ENCODE assay signal across 9 cellular contexts in the genomic region with DNA sequence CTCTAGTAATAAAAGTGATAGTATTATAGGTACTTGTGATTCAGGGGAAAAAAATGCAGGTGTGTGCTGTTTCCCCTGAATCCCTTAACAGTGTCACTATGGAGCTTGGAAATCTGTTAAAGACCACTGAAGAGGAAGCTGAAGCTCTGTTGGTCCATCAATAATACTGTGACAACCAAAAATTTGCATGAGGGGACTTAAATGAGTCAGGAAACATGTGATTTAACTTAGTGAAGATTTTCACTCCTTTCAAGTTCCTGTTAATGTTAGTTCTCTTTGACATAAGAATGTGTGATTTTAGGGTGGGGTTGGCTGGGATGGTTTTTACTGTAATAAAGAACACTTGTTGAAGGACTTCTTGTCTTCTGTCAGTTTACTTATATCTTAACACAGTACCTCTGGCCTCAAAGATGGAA. TPM values are rescaled to one million over a fixed set of nuclear protein-coding genes. Genes with fewer than 3 reads are reported as not detected.
A peak's percentile ranks its signal among the peaks of the same experiment; 100 is the strongest.
DNase-seq lines count a peak whose midpoint lies in the region; ATAC-seq and TF ChIP-seq lines count a peak whose summit lies in the region.
"Had no signal": no experiment of that assay in that cellular context is flagged by ENCODE, and none has a peak within 500 bp of the region (broad histone marks: within the 10 kb centered on the region; RNA-seq: fewer than 3 reads in every experiment).

No MANE protein-coding gene starts in this region.

- no peak for TF ChIP-seq POLR2A in tibial nerve (IDR thresholded peaks at IDR 0.05)

- H3K36me3 ChIP-seq in neural progenitor cell (no peaks in the 10 kb centered on the region), tibial nerve (no peaks in the 10 kb centered on the region)

- no peak overlapping the region for H3K4me3 ChIP-seq in neural progenitor cell
- H3K4me3 ChIP-seq in tibial nerve, result no peak overlapping the region

- no peaks in the 10 kb centered on the region for H3K27me3 ChIP-seq in CD4-positive, alpha-beta T cell (ENCODE audit: control insufficient read depth, insufficient read depth, low read length)
- no peaks in the 10 kb centered on the region for H3K27me3 ChIP-seq in neural progenitor cell
- no peaks in the 10 kb centered on the region for H3K27me3 ChIP-seq in tibial nerve

- intact Hi-C loops in CD4-positive, alpha-beta T cell (cut with DNase I, micrococcal nuclease), result loop anchor here in 1 of 2 experiments (5.0 kb wide), 1 partner anchor 240 kb away; no protein-coding TSS in a partner anchor

- H3K27ac ChIP-seq in CD4-positive, alpha-beta T cell (ENCODE audit: low read depth, low read length), result peak overlapping the region; percentile 27
- H3K27ac ChIP-seq in neural progenitor cell (no peak overlapping the region), tibial nerve (peak overlapping the region in 1 of 4 donors; percentile 27)

- peaks cover 87% of the 10 kb centered on the region for H3K4me1 Mint-ChIP-seq in CD4-positive, alpha-beta T cell (ENCODE audit: low read depth)
- peaks cover 75% of the 10 kb centered on the region for H3K4me1 Mint-ChIP-seq in activated T-cell treated with anti-CD3 and anti-CD28 coated beads, Interleukin-2, amount 50 U/mL, for 72 hours (ENCODE audit: low read depth)
- H3K4me1 Mint-ChIP-seq in neural progenitor cell, result peaks cover 5% of the 10 kb centered on the region

- H3K9me3 Mint-ChIP-seq in CD4-positive, alpha-beta T cell, result no peaks in the 10 kb centered on the region
- peaks cover 10 to 13% of the 10 kb centered on the region in 2 donors for H3K9me3 Mint-ChIP-seq in activated T-cell treated with anti-CD3 and anti-CD28 coated beads, Interleukin-2, amount 50 U/mL, for 72 hours
- no peaks in the 10 kb centered on the region for H3K9me3 Mint-ChIP-seq in neural progenitor cell

- POLR2A ChIA-PET in CD4-positive, alpha-beta T cell (lab: Charles Lee), result interaction anchor here (0.7 to 1.4 kb wide), 3 partner anchors 19 to 174 kb away, joined by 3 to 4 read pairs (median 3); no protein-coding TSS in a partner anchor

- DNase-seq in CD4-positive, alpha-beta T cell, result no peak
- DNase-seq in activated T-cell treated with anti-CD3 and anti-CD28 coated beads, Interleukin-2, amount 50 U/mL, for 72 hours, result no peak
- DNase-seq in neural progenitor cell (ENCODE audit: low spot score), result no peak
- no peak for DNase-seq in tibial nerve (ENCODE audit: low spot score in 2 of 2)
- DNase-seq in islet precursor cell, result no peak
- DNase-seq in NCI-H1092 (lab: John Stamatoyannopoulos, UW), result no peak
- DNase-seq: hypothalamus had no signal

- no peak for TF ChIP-seq EP300 in tibial nerve (IDR thresholded peaks at IDR 0.05)

- H3K27me3 Mint-ChIP-seq in CD4-positive, alpha-beta T cell, result no peaks in the 10 kb centered on the region
- no peaks in the 10 kb centered on the region for H3K27me3 Mint-ChIP-seq in activated T-cell treated with anti-CD3 and anti-CD28 coated beads, Interleukin-2, amount 50 U/mL, for 72 hours (ENCODE audit: low read depth)
- no peaks in the 10 kb centered on the region for H3K27me3 Mint-ChIP-seq in neural progenitor cell (ENCODE audit: insufficient read depth, low read depth)

- peak overlapping the region; percentile 88 for H3K27ac Mint-ChIP-seq in CD4-positive, alpha-beta T cell
- H3K27ac Mint-ChIP-seq in activated T-cell treated with anti-CD3 and anti-CD28 coated beads, Interleukin-2, amount 50 U/mL, for 72 hours, result peak overlapping the region; percentile 94
- no peak overlapping the region for H3K27ac Mint-ChIP-seq in neural progenitor cell

- H3K9ac ChIP-seq in neural progenitor cell, result no peak overlapping the region

- peak; percentile 25 for ATAC-seq in CD4-positive, alpha-beta T cell (ENCODE audit: poor library complexity)
- ATAC-seq in GM19035 (IDR thresholded peaks at IDR 0.05; ENCODE audit: unreplicated experiment), result peak; percentile 61
- peak; percentile 42 for ATAC-seq in HG03095 (IDR thresholded peaks at IDR 0.05; ENCODE audit: unreplicated experiment)
- ATAC-seq in activated T-cell treated with anti-CD3 and anti-CD28 coated beads, Interleukin-2, amount 50 U/mL, for 72 hours (replicated peaks in 1 of 2), result peak; percentile 48 to 56

- TF ChIP-seq CTCF in CD4-positive, alpha-beta T cell (IDR thresholded peaks at IDR 0.05), result no peak
- TF ChIP-seq CTCF in neural progenitor cell (IDR thresholded peaks at IDR 0.05) (no peak), tibial nerve (IDR thresholded peaks at IDR 0.05) (no peak)

- H3K4me3 Mint-ChIP-seq in CD4-positive, alpha-beta T cell, result peak overlapping the region; percentile 44
- peak overlapping the region; percentile 4 to 79 for H3K4me3 Mint-ChIP-seq in activated T-cell treated with anti-CD3 and anti-CD28 coated beads, Interleukin-2, amount 50 U/mL, for 72 hours
- no peak overlapping the region for H3K4me3 Mint-ChIP-seq in neural progenitor cell

- H4K20me1 ChIP-seq in neural progenitor cell (ENCODE audit: low read depth), result no peaks in the 10 kb centered on the region

- H3K4me1 ChIP-seq in neural progenitor cell (no peaks in the 10 kb centered on the region), tibial nerve (peaks cover 0 to 10% (median 0%) of the 10 kb centered on the region in 4 donors)

- H2AFZ ChIP-seq in neural progenitor cell (replicated peaks), result no peak overlapping the region

- H3K36me3 Mint-ChIP-seq in CD4-positive, alpha-beta T cell (ENCODE audit: low read depth), result no peaks in the 10 kb centered on the region
- H3K36me3 Mint-ChIP-seq in activated T-cell treated with anti-CD3 and anti-CD28 coated beads, Interleukin-2, amount 50 U/mL, for 72 hours (ENCODE audit: insufficient read depth in 2 of 2), result peaks cover 15 to 24% of the 10 kb centered on the region in 2 donors
- H3K36me3 Mint-ChIP-seq in neural progenitor cell, result peaks cover 15% of the 10 kb centered on the region

- no peak overlapping the region for H3K4me2 ChIP-seq in neural progenitor cell

- H3K9me3 ChIP-seq in CD4-positive, alpha-beta T cell (ENCODE audit: control insufficient read depth, low read length), result no peaks in the 10 kb centered on the region
- H3K9me3 ChIP-seq in neural progenitor cell (ENCODE audit: low read depth), result no peaks in the 10 kb centered on the region
- H3K9me3 ChIP-seq in tibial nerve, result no peaks in the 10 kb centered on the region

- CTCF ChIA-PET in CD4-positive, alpha-beta T cell (lab: Charles Lee), result no interaction called here

- H3K79me2 ChIP-seq in neural progenitor cell (ENCODE audit: low read depth), result no peaks in the 10 kb centered on the region

- peaks cover 6% of the 10 kb centered on the region for H3F3A ChIP-seq in neural progenitor cell (ENCODE audit: low read depth)

RNA-seq across cellular contexts. Expression of a gene that starts 32.0 kb away (rescaled TPM):
- not detected for total RNA-seq in CD4-positive, alpha-beta T cell
- under 1 TPM; 0.28 to 0.55 TPM for total RNA-seq in activated T-cell treated with anti-CD3 and anti-CD28 coated beads, Interleukin-2, amount 50 U/mL, for 72 hours
- total RNA-seq in neural progenitor cell (ENCODE audit: low replicate concordance), result 23.0 and 46.6 TPM in 2 replicates
- 1 to 10 TPM in 3 of 4 donors, under 1 TPM in 1; 0.84 to 2.0 (median 1.4) TPM for total RNA-seq in tibial nerve
